8 cellular contexts compared by ENCODE assay signal in the genomic region with DNA sequence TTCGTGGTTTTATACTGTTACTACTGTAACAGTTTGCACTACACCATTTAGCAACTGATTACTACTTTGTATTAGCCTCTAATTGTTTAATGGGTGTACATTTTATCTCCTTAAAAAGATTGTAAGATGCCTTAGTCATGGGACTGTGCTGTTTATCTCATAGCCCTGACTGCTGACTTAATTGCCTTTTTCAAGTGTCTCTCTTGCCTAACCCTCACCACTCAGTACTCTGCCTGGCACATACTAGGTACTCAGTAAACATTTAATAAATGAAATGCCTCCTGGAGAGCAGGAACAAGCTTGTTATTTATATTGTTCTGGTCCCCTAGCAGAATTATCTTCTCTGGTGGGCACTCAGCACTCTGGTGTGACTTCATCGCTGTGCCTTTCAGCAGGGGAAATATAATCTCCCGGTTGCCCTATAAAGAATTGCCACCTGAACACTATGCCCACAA. TPM values are rescaled to one million over a fixed set of nuclear protein-coding genes. Genes with fewer than 3 reads are reported as not detected.
A peak's percentile ranks its signal among the peaks of the same experiment; 100 is the strongest.
DNase-seq lines count a peak whose midpoint lies in the region; ATAC-seq and TF ChIP-seq lines count a peak whose summit lies in the region.

No MANE protein-coding gene starts in this region.

- peaks cover 7% of the 10 kb centered on the region for H3K27me3 Mint-ChIP-seq in nephron progenitor cell (ENCODE audit: low read depth, poor library complexity)

- H3F3A ChIP-seq in DOHH2 (ENCODE audit: control insufficient read depth, insufficient read depth) = peaks cover 26% of the 10 kb centered on the region

- H3K9me2 ChIP-seq in DOHH2 (replicated peaks; ENCODE audit: control insufficient read depth, low read length) = no peaks in the 10 kb centered on the region

- H3K27ac ChIP-seq in DOHH2 (ENCODE audit: low read depth, low read length) (peak overlapping the region; percentile 85), breast epithelium (peak overlapping the region; percentile 93 to 96)

- H3K27ac Mint-ChIP-seq in nephron progenitor cell = no peak overlapping the region

- no peaks in the 10 kb centered on the region for H3K27me3 ChIP-seq in DOHH2 (ENCODE audit: control insufficient read depth, low read length)
- H3K27me3 ChIP-seq in breast epithelium = no peaks in the 10 kb centered on the region

- H3K4me3 ChIP-seq in DOHH2 (ENCODE audit: low read length) (peak overlapping the region; percentile 89), breast epithelium (peak overlapping the region in 1 of 3 donors; percentile 96)

- H3K4me3 Mint-ChIP-seq in nephron progenitor cell = peak overlapping the region; percentile 86

- intact Hi-C loops in breast epithelium (cut with DNase I; ENCODE audit: low total_unique reads) = no loop called here
- intact Hi-C loops in posterior cingulate gyrus (cut with DNase I) = loop anchor here (5.0 to 10.0 kb wide), 3 partner anchors 133 to 514 kb away; no protein-coding TSS in a partner anchor

- no peaks in the 10 kb centered on the region for H3K36me3 Mint-ChIP-seq in nephron progenitor cell (ENCODE audit: low read depth)

- H3K4me1 ChIP-seq in DOHH2 (ENCODE audit: control insufficient read depth, low read length) = peaks cover 48% of the 10 kb centered on the region
- peaks cover 0 to 13% of the 10 kb centered on the region in 2 donors for H3K4me1 ChIP-seq in breast epithelium

- H3K9me3 ChIP-seq in DOHH2 (ENCODE audit: control insufficient read depth, insufficient read depth, low read length) = no peaks in the 10 kb centered on the region
- no peaks in the 10 kb centered on the region for H3K9me3 ChIP-seq in breast epithelium

- DNase-seq in NCI-H2029 (lab: John Stamatoyannopoulos, UW) = peak; percentile 79
- no peak for DNase-seq in breast epithelium (ENCODE audit: low spot score in 2 of 2)
- no peak for DNase-seq in nephron progenitor cell
- no peak for DNase-seq in posterior cingulate gyrus
- DNase-seq in activated effector memory CD4-positive, alpha-beta T cell treated with Interleukin-2 at 50 U/mL for 16 hours = no peak

- H4K20me1 ChIP-seq in DOHH2 (ENCODE audit: control insufficient read depth, insufficient read depth, low read depth, low read length) = 0 out of 2 replicates have a peak, but pooled peaks cover 3% of the 10 kb centered on the region

- H3K9me3 Mint-ChIP-seq in nephron progenitor cell = no peaks in the 10 kb centered on the region

- H3K4me2 ChIP-seq in DOHH2 (ENCODE audit: low read length) = peak overlapping the region; percentile 89

- H3K36me3 ChIP-seq in DOHH2 (ENCODE audit: control insufficient read depth, low read length) = peaks cover 37% of the 10 kb centered on the region
- no peaks in the 10 kb centered on the region for H3K36me3 ChIP-seq in breast epithelium

- ATAC-seq in GM19452 (IDR thresholded peaks at IDR 0.05; ENCODE audit: unreplicated experiment) = no peak
- no peak for ATAC-seq in GM19395 (IDR thresholded peaks at IDR 0.05; ENCODE audit: unreplicated experiment)

- H3K4me1 Mint-ChIP-seq in nephron progenitor cell = peaks cover 55% of the 10 kb centered on the region

- H3K79me2 ChIP-seq in DOHH2 (ENCODE audit: control insufficient read depth, low read length) = peaks cover 56% of the 10 kb centered on the region

- no peak for TF ChIP-seq POLR2A in breast epithelium (IDR thresholded peaks at IDR 0.05)

- TF ChIP-seq CTCF in DOHH2 (IDR thresholded peaks at IDR 0.05; ENCODE audit: low read depth, low read length, poor library complexity, severe bottlenecking) (no peak), breast epithelium (IDR thresholded peaks at IDR 0.05) (no peak), nephron progenitor cell (IDR thresholded peaks at IDR 0.05) (no peak)

RNA-seq across cellular contexts. Expression of gene STIM2, which starts 1.7 kb away (rescaled TPM):
- 10 to 100 TPM; 12.0 to 24.7 (median 23.3) TPM for total RNA-seq in breast epithelium
